23 cellular contexts compared by ENCODE assay signal in the genomic region with DNA sequence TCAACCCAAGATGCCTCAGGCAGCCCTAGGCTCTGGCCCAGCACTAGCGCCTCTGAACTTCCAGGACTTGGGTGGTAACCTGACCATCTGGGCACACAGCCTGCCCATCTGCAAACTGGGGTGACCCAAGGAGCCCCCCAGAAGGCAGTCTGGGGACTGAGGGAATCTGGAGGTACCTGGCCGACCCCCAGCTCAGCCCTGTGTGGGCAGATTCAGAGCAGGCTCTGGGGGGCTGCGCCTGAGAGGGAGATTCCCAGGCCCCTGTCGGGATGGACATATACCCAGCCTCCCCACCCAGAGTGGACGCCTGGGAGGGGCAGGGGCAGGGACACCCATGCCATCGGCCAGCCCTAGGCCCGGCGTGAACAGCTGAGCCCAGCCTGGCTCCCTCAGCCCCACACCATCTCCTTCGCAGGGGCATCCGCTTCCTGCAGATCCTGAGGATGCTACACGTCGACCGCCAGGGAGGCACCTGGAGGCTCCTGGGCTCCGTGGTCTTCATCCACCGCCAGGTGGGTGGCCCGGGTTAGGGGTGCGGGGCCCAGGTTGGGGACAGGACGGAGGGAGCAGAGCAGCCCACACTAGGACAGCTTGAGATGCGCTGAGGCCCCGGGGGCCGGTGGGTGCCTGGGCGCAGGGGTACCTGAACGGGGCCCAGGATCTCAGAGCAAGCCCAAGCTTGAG.
DNase-seq lines count a peak whose midpoint lies in the region; ATAC-seq, FAIRE-seq and TF ChIP-seq lines count a peak whose summit lies in the region.
"Had no signal": no experiment of that assay in that cellular context is flagged by ENCODE, and none has a peak within 500 bp of the region (broad histone marks: within the 10 kb centered on the region; RNA-seq: fewer than 3 reads in every experiment).

No MANE protein-coding gene starts in this region.

- ATAC-seq in right lobe of liver (no peak), HepG2 (no peak), left cardiac atrium (peak in 1 of 2 donors; percentile 6), mucosa of descending colon (no peak), upper lobe of right lung (no peak)
- ATAC-seq: PC-3 had no signal

- no peak for TF ChIP-seq RAD21 in HepG2 (CRISPR knock-in tag; IDR thresholded peaks at IDR 0.05)

- H3K9ac ChIP-seq in HepG2 (ENCODE audit: insufficient read depth, low read depth, low read length), result no peak overlapping the region
- H3K9ac ChIP-seq: GM23248 had no signal

- TF ChIP-seq EP300 in HepG2 (IDR thresholded peaks at IDR 0.05; ENCODE audit: low read depth in 2 of 2, low read length in 2 of 2), result no peak
- no peak for TF ChIP-seq EP300 in HepG2 (CRISPR knock-in tag; IDR thresholded peaks at IDR 0.05; ENCODE audit: borderline replicate concordance)

- WGBS in right lobe of liver (ENCODE audit: insufficient coverage, low coverage, low lambda C conversion rate, missing lambda C conversion rate), result no CpG with 5 or more reads among the region's 23 CpGs
- 30% methylated on average over 4 of the region's 23 CpGs for WGBS in HepG2 (ENCODE audit: low lambda C conversion rate)

- H3K27me3 ChIP-seq in right lobe of liver, result no peaks in the 10 kb centered on the region
- H3K27me3 ChIP-seq in HepG2 (ENCODE audit: control insufficient read depth in 1 of 2, insufficient read depth in 2 of 2, low read length in 2 of 2), result peaks cover 11 to 48% of the 10 kb centered on the region in 2 experiments
- H3K27me3 ChIP-seq in upper lobe of right lung, result no peaks in the 10 kb centered on the region
- H3K27me3 ChIP-seq: BE2C, SJCRH30 had no signal

- no peak for TF ChIP-seq POLR2A in right lobe of liver (IDR thresholded peaks at IDR 0.05)
- no peak for TF ChIP-seq POLR2A in HepG2 (IDR thresholded peaks at IDR 0.05; ENCODE audit: insufficient read depth in 1 of 2, low read depth in 2 of 2, low read length in 2 of 2)

- H3K9me3 ChIP-seq in right lobe of liver, result no peaks in the 10 kb centered on the region
- H3K9me3 ChIP-seq in HepG2 (ENCODE audit: low read length), result no peaks in the 10 kb centered on the region
- H3K9me3 ChIP-seq in mucosa of descending colon, result no peaks in the 10 kb centered on the region
- H3K9me3 ChIP-seq in upper lobe of right lung, result no peaks in the 10 kb centered on the region
- H3K9me3 ChIP-seq: BE2C had no signal

- H3K36me3 ChIP-seq in right lobe of liver (no peaks in the 10 kb centered on the region), HepG2 (replicated peaks in 1 of 2; ENCODE audit: control insufficient read depth in 1 of 2, insufficient read depth in 2 of 2, low read length in 2 of 2) (no peaks in the 10 kb centered on the region), mucosa of descending colon (ENCODE audit: low read depth) (no peaks in the 10 kb centered on the region), upper lobe of right lung (no peaks in the 10 kb centered on the region)
- H3K36me3 ChIP-seq: BE2C, SJCRH30 had no signal

- H3K4me2 ChIP-seq in HepG2 (ENCODE audit: low read depth, low read length), result no peak overlapping the region

- H4K20me1 ChIP-seq in HepG2 (ENCODE audit: insufficient read depth, low read length), result no peaks in the 10 kb centered on the region

- intact Hi-C loops in right lobe of liver (cut with DNase I), result no loop called here
- intact Hi-C loops in HepG2 (cut with micrococcal nuclease; ENCODE audit: unreplicated experiment), result no loop called here
- intact Hi-C loops in left cardiac atrium (cut with DNase I), result no loop called here
- intact Hi-C loops in mucosa of descending colon (cut with DNase I, micrococcal nuclease), result no loop called here
- intact Hi-C loops in upper lobe of right lung (cut with DNase I), result no loop called here

- TF ChIP-seq CTCF in right lobe of liver (IDR thresholded peaks at IDR 0.05) (no peak), HepG2 (CRISPR knock-in tag; IDR thresholded peaks at IDR 0.05) (no peak), mucosa of descending colon (IDR thresholded peaks at IDR 0.05) (no peak), upper lobe of right lung (IDR thresholded peaks at IDR 0.05) (no peak), D721Med (IDR thresholded peaks at IDR 0.05; ENCODE audit: insufficient read depth, missing control alignments) (no peak)

- H3K79me2 ChIP-seq in HepG2 (ENCODE audit: insufficient read depth, low read length), result no peaks in the 10 kb centered on the region

- POLR2A ChIA-PET in HepG2 (lab: Yijun Ruan, JAX), result no interaction called here

- peak in 2 of 3 donors; percentile 11 to 38 for DNase-seq in right lobe of liver
- DNase-seq in HepG2 (ENCODE audit: low spot score), result no peak
- DNase-seq in left cardiac atrium, result peak; percentile 16
- peak in 2 of 3 donors; percentile 13 to 34 for DNase-seq in mucosa of descending colon
- DNase-seq in upper lobe of right lung, result peak; percentile 53
- no peak for DNase-seq in A172 (ENCODE audit: low spot score)
- DNase-seq in D721Med (ENCODE audit: insufficient read length, low spot score), result no peak
- DNase-seq in activated effector memory CD4-positive, alpha-beta T cell treated with Interleukin-2 at 50 U/mL for 16 hours, result no peak
- DNase-seq: BE2C, DMS153, GM23248, H9, HFFc6, Karpas-422, MV-4-11, NCI-H1105 treated with DMSO at 0.1 percent for 48 hours, NCI-H2081 treated with DMSO at 0.1 percent for 48 hours, NCI-H446, NCI-H526, PC-3, RPMI8226, SJCRH30 had no signal

- H2AFZ ChIP-seq in HepG2 (ENCODE audit: low read length), result no peak overlapping the region
- H2AFZ ChIP-seq: GM23248 had no signal

- H3K4me3 ChIP-seq in right lobe of liver (no peak overlapping the region), HepG2 (replicated peaks in 1 of 3; ENCODE audit: insufficient read depth in 1 of 3, low read depth in 2 of 3, low read length in 3 of 3) (no peak overlapping the region), mucosa of descending colon (no peak overlapping the region), upper lobe of right lung (no peak overlapping the region)
- H3K4me3 ChIP-seq: GM23248, SJCRH30 had no signal

- H3K4me1 ChIP-seq in right lobe of liver (no peaks in the 10 kb centered on the region), HepG2 (ENCODE audit: insufficient read depth, low read length) (peaks cover 20% of the 10 kb centered on the region), mucosa of descending colon (ENCODE audit: low read depth) (peaks cover 9% of the 10 kb centered on the region), upper lobe of right lung (no peaks in the 10 kb centered on the region)
- H3K4me1 ChIP-seq: BE2C had no signal

- in situ Hi-C loops in HepG2 (cut with HindIII; ENCODE audit: extremely low pct_ligation_motif_present, low pct_unique_long_range_greater_than_20kb), result no loop called here

- H3K27ac ChIP-seq in right lobe of liver (no peak overlapping the region), HepG2 (ENCODE audit: extremely low read length, insufficient read depth, low read length) (no peak overlapping the region), upper lobe of right lung (no peak overlapping the region)
- H3K27ac ChIP-seq: GM23248, SJCRH30 had no signal

- BruUV-seq in HepG2 (replicated peaks; lab: Mats Ljungman, UMichigan), result no TSS peak

- CTCF ChIA-PET in HepG2 (lab: Yijun Ruan, JAX; ENCODE audit: low intra/inter-chr PET ratio, low total read pairs), result no interaction called here

- no peak for FAIRE-seq in HepG2 (lab: Jason Lieb, UNC)
- no peak for FAIRE-seq in D721Med (lab: Jason Lieb, UNC)
- FAIRE-seq: GM12891 had no signal

TF ChIP-seq in HepG2, 621 proteins besides CTCF, POLR2A, EP300 and RAD21 (continues in another document):
- no peak for TF ChIP-seq JDP2 (CRISPR knock-in tag; IDR thresholded peaks at IDR 0.05; ENCODE audit: borderline replicate concordance)
- no peak for TF ChIP-seq RBM22 (optimal IDR thresholded peaks at IDR 0.05; ENCODE audit: low read length)
- TF ChIP-seq AKAP8 (CRISPR knock-in tag; IDR thresholded peaks at IDR 0.05), result no peak
- no peak for TF ChIP-seq RARA (CRISPR knock-in tag; IDR thresholded peaks at IDR 0.05)
- TF ChIP-seq ZNF768 (CRISPR knock-in tag; IDR thresholded peaks at IDR 0.05), result no peak
- no peak for TF ChIP-seq FOXP1 (IDR thresholded peaks at IDR 0.05)
- TF ChIP-seq FOXP1 (CRISPR knock-in tag; IDR thresholded peaks at IDR 0.05), result no peak
- no peak for TF ChIP-seq CBX5 (CRISPR knock-in tag; IDR thresholded peaks at IDR 0.05; ENCODE audit: borderline replicate concordance)
- TF ChIP-seq RFXAP (CRISPR knock-in tag; IDR thresholded peaks at IDR 0.05; ENCODE audit: borderline replicate concordance), result no peak
- no peak for TF ChIP-seq ZNF713 (CRISPR knock-in tag; IDR thresholded peaks at IDR 0.05)
- TF ChIP-seq, protein P1, sequence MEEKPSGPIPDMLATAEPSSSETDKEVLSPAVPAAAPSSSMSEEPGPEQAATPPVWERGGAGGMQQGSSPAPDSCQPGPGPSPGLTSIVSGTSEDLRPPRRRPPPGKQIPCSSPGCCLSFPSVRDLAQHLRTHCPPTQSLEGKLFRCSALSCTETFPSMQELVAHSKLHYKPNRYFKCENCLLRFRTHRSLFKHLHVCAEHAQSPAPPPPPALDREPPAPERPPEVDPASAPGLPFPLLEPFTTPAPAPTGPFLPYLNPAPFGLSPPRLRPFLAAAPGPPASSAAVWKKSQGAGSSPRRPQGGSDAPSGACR (CRISPR knock-in tag; IDR thresholded peaks at IDR 0.05), result no peak
- TF ChIP-seq ZNF18 (CRISPR knock-in tag; IDR thresholded peaks at IDR 0.05; ENCODE audit: insufficient replicate concordance), result no peak

Comparison
In these comparisons a context has a peak if more than half of its experiments do, and no peak if none do; other contexts are left out.
1. DNase-seq: peak in right lobe of liver (2 of 3), left cardiac atrium (single experiment), mucosa of descending colon (2 of 3) and upper lobe of right lung (single experiment); none in HepG2 (single experiment), A172 (single experiment), D721Med (single experiment) and activated effector memory CD4-positive, alpha-beta T cell treated with Interleukin-2 at 50 U/mL for 16 hours (single experiment).